Comparison of ENCODE assay signal across 8 cellular contexts in genomic region chr1:121232445-121233125, GRCh38. TPM values are rescaled to one million over a fixed set of nuclear protein-coding genes. Genes with fewer than 3 reads are reported as not detected.
DNase-seq lines count a peak whose midpoint lies in the region; ATAC-seq and TF ChIP-seq lines count a peak whose summit lies in the region.
"Not testable (repeated sequence)": the region's sequence is repeated elsewhere in the genome, so short reads cannot be mapped to it uniquely, and the experiment has no call there.

No MANE protein-coding gene starts in this region.

- not testable (repeated sequence) for H3K9ac ChIP-seq in OCI-LY1 (ENCODE audit: low read length)

- not testable (repeated sequence) for H3K4me1 ChIP-seq in DOHH2 (ENCODE audit: control insufficient read depth, low read length); OCI-LY1 (ENCODE audit: insufficient read depth, low read length, severe bottlenecking)

- H3K27ac ChIP-seq in DOHH2 (ENCODE audit: low read depth, low read length) (peak overlapping the region; percentile 32; the same call in 1 of the 2 replicates), OCI-LY1 (ENCODE audit: low read depth, low read length, poor library complexity, severe bottlenecking) (peak overlapping the region; percentile 65)

- not testable (repeated sequence) for H3K27me3 ChIP-seq in DOHH2 (ENCODE audit: control insufficient read depth, low read length); OCI-LY1 (ENCODE audit: insufficient read depth, low read length)

- H3K36me3 ChIP-seq in DOHH2 (ENCODE audit: control insufficient read depth, low read length); OCI-LY1 (ENCODE audit: insufficient read depth, low read length): not testable (repeated sequence)

- ATAC-seq in GM19043 (IDR thresholded peaks at IDR 0.05; ENCODE audit: low read depth, unreplicated experiment) (peak; percentile 79), GM21528 (IDR thresholded peaks at IDR 0.05; ENCODE audit: low FRiP score, unreplicated experiment) (peak; percentile 80), HG02852 (IDR thresholded peaks at IDR 0.05; ENCODE audit: unreplicated experiment) (peak; percentile 74), HG03342 (IDR thresholded peaks at IDR 0.05; ENCODE audit: unreplicated experiment) (peak; percentile 64), naive B cell (ENCODE audit: low read depth in 2 of 2) (peak; percentile 89 to 91)
- peak; percentile 63 to 77 for ATAC-seq in activated naive CD4-positive, alpha-beta T cell treated with anti-CD3 and anti-CD28 coated beads, Interleukin-2, amount 50 U/mL, for 72 hours

- not testable (repeated sequence) for H3F3A ChIP-seq in DOHH2 (ENCODE audit: control insufficient read depth, insufficient read depth); OCI-LY1 (ENCODE audit: insufficient read depth, low read length)

- H3K4me1 Mint-ChIP-seq in naive B cell: not testable (repeated sequence)

- not testable (repeated sequence) for H2AFZ ChIP-seq in OCI-LY1 (ENCODE audit: low read length)

- not testable (repeated sequence) for TF ChIP-seq CTCF in DOHH2 (IDR thresholded peaks at IDR 0.05; ENCODE audit: low read depth, low read length, poor library complexity, severe bottlenecking); OCI-LY1 (IDR thresholded peaks at IDR 0.05; ENCODE audit: low read length)

- not testable (repeated sequence) for H3K36me3 Mint-ChIP-seq in activated naive CD4-positive, alpha-beta T cell treated with anti-CD3 and anti-CD28 coated beads, Interleukin-2, amount 50 U/mL, for 72 hours; naive B cell

- not testable (repeated sequence) for H3K9me3 ChIP-seq in DOHH2 (ENCODE audit: control insufficient read depth, insufficient read depth, low read length); OCI-LY1 (ENCODE audit: low read length)

- not testable (repeated sequence) for H3K27me3 Mint-ChIP-seq in naive B cell

- H4K20me1 ChIP-seq in DOHH2 (ENCODE audit: control insufficient read depth, insufficient read depth, low read depth, low read length); OCI-LY1 (ENCODE audit: insufficient read depth, low read length): not testable (repeated sequence)

- H3K27ac Mint-ChIP-seq in activated naive CD4-positive, alpha-beta T cell treated with anti-CD3 and anti-CD28 coated beads, Interleukin-2, amount 50 U/mL, for 72 hours; naive B cell: not testable (repeated sequence)

- not testable (repeated sequence) for H3K79me2 ChIP-seq in DOHH2 (ENCODE audit: control insufficient read depth, low read length); OCI-LY1 (ENCODE audit: insufficient read depth, low read length)

- H3K4me2 ChIP-seq in DOHH2 (ENCODE audit: low read length); OCI-LY1 (ENCODE audit: low read length): not testable (repeated sequence)

- H3K9me3 Mint-ChIP-seq in activated naive CD4-positive, alpha-beta T cell treated with anti-CD3 and anti-CD28 coated beads, Interleukin-2, amount 50 U/mL, for 72 hours; naive B cell: not testable (repeated sequence)

- H3K9me2 ChIP-seq in DOHH2 (replicated peaks; ENCODE audit: control insufficient read depth, low read length); OCI-LY1 (ENCODE audit: low read depth, low read length): not testable (repeated sequence)

- H3K4me3 ChIP-seq in DOHH2 (ENCODE audit: low read length); OCI-LY1 (ENCODE audit: low read depth, low read length, poor library complexity, severe bottlenecking): not testable (repeated sequence)

- H3K4me3 Mint-ChIP-seq in naive B cell: not testable (repeated sequence)

- not testable (repeated sequence) for DNase-seq in activated naive CD4-positive, alpha-beta T cell treated with anti-CD3 and anti-CD28 coated beads, Interleukin-2, amount 50 U/mL, for 72 hours (ENCODE audit: low spot score in 2 of 2)
- DNase-seq in naive B cell: peak; percentile 23

RNA-seq across cellular contexts. Expression of gene SRGAP2C, which starts 47.8 kb away (rescaled TPM):
- 10 to 100 TPM; 12.5 to 51.8 TPM for total RNA-seq in activated naive CD4-positive, alpha-beta T cell treated with anti-CD3 and anti-CD28 coated beads, Interleukin-2, amount 50 U/mL, for 72 hours
- polyA plus RNA-seq in naive B cell (ENCODE audit: low read depth in 6 of 6): 1 to 10 TPM; 1.3 to 2.7 (median 2.0) TPM

RNA-seq across cellular contexts. Expression of gene FAM72B, which starts 48.4 kb away (rescaled TPM):
- 10 to 100 TPM; 36.7 to 43.6 TPM for total RNA-seq in activated naive CD4-positive, alpha-beta T cell treated with anti-CD3 and anti-CD28 coated beads, Interleukin-2, amount 50 U/mL, for 72 hours
- polyA plus RNA-seq in naive B cell (ENCODE audit: low read depth in 6 of 6): 1 to 10 TPM in 1 of 6 donors, not detected in 5; 1.5 TPM
